9 cellular contexts compared by ENCODE assay signal in the genomic region with DNA sequence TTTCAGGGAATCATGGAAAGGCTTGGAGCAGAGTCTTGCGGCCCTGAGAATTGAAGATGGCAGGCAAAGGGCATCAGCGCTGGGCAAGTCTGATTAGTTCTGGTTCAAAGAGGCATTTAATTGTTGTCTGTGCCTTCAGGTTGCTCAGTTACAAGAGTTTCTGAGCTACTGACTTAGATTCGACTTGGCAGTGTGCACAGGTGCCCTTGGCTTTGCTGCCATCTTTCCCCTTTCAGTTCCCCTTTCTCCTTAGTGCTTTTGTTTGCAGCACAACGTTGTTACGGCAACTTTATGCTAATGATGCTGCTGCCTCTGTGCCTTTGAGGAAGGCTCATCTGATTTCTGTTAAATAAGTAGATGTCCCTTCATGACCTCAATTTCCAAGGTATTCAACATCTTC. TPM values are rescaled to one million over a fixed set of nuclear protein-coding genes. Genes with fewer than 3 reads are reported as not detected.
DNase-seq lines count a peak whose midpoint lies in the region; ATAC-seq and TF ChIP-seq lines count a peak whose summit lies in the region.
"Had no signal": no experiment of that assay in that cellular context is flagged by ENCODE, and none has a peak within 500 bp of the region (broad histone marks: within the 10 kb centered on the region; RNA-seq: fewer than 3 reads in every experiment).

No MANE protein-coding gene starts in this region.

- TF ChIP-seq EP300 in tibial nerve (IDR thresholded peaks at IDR 0.05) = no peak

- DNase-seq in NCI-H1436 (lab: John Stamatoyannopoulos, UW) (peak; percentile 27), NCI-H1436 treated with DMSO at 0.1 percent for 48 hours (lab: John Stamatoyannopoulos, UW) (no peak), RPMI8226 (peak; percentile 97), retina (peak; percentile 15), tibial nerve (ENCODE audit: low spot score in 2 of 2) (no peak), posterior cingulate gyrus (no peak), RKO (ENCODE audit: low spot score) (no peak)

- no peak overlapping the region for H3K4me3 ChIP-seq in tibial nerve

- WGBS in tibial nerve, 2 donors = 65 to 70% methylated on average over 5 of the region's 5 CpGs

- no peak for TF ChIP-seq POLR2A in tibial nerve (IDR thresholded peaks at IDR 0.05)

- peaks cover 0 to 24% (median 6%) of the 10 kb centered on the region in 4 donors for H3K4me1 ChIP-seq in tibial nerve

- H3K36me3 ChIP-seq in tibial nerve = no peaks in the 10 kb centered on the region

- intact Hi-C loops in posterior cingulate gyrus (cut with DNase I) = no loop called here

- peak; percentile 95 for ATAC-seq in HG03060 (IDR thresholded peaks at IDR 0.05; ENCODE audit: low read depth, unreplicated experiment)

- H3K27ac ChIP-seq in tibial nerve = peak overlapping the region in 2 of 4 donors; percentile 0 to 52
- H3K27ac ChIP-seq: epithelial cell of prostate had no signal

- H3K9me3 ChIP-seq in tibial nerve = no peaks in the 10 kb centered on the region

- no peak for TF ChIP-seq CTCF in tibial nerve (IDR thresholded peaks at IDR 0.05)

- no peaks in the 10 kb centered on the region for H3K27me3 ChIP-seq in tibial nerve

RNA-seq across cellular contexts. Expression of gene P2RY14, which starts 12.5 kb away (rescaled TPM):
- total RNA-seq in tibial nerve = 1 to 10 TPM; 4.2 to 9.4 (median 6.3) TPM

RNA-seq across cellular contexts. Expression of gene GPR87, which starts 50.8 kb away (rescaled TPM):
- total RNA-seq in tibial nerve = not detected

Comparison
In these comparisons a context has a peak if more than half of its experiments do, and no peak if none do; other contexts are left out.
1. DNase-seq: peak in NCI-H1436 (single experiment), RPMI8226 (single experiment) and retina (single experiment); none in NCI-H1436 treated with DMSO at 0.1 percent for 48 hours (single experiment), tibial nerve (0 of 2), posterior cingulate gyrus (0 of 10) and RKO (single experiment).